17 cellular contexts compared by ENCODE assay signal in genomic region chr1:180241716-180242544, GRCh38. TPM values are rescaled to one million over a fixed set of nuclear protein-coding genes. Genes with fewer than 3 reads are reported as not detected.
DNase-seq lines count a peak whose midpoint lies in the region; ATAC-seq and TF ChIP-seq lines count a peak whose summit lies in the region.
"Had no signal": no experiment of that assay in that cellular context is flagged by ENCODE, and none has a peak within 500 bp of the region (broad histone marks: within the 10 kb centered on the region; RNA-seq: fewer than 3 reads in every experiment).

No MANE protein-coding gene starts in this region.

- no peak overlapping the region for H3K4me2 ChIP-seq in osteoblast (ENCODE audit: insufficient read depth, low read length)

- ATAC-seq in esophagus mucosa, result no peak

- no peak overlapping the region for H3K27ac ChIP-seq in osteoblast (ENCODE audit: low read depth, low read length)
- H3K27ac ChIP-seq: esophagus muscularis mucosa, upper lobe of left lung had no signal

- H3K4me3 ChIP-seq in cardiac fibroblast (replicated peaks in 1 of 2; ENCODE audit: low read depth in 2 of 2, low read length in 2 of 2) (no peak overlapping the region), osteoblast (ENCODE audit: insufficient read depth, low read length) (no peak overlapping the region)
- H3K4me3 ChIP-seq: esophagus muscularis mucosa, upper lobe of left lung had no signal

- TF ChIP-seq CTCF in cardiac fibroblast (IDR thresholded peaks at IDR 0.05; ENCODE audit: low read depth, low read length), result no peak
- TF ChIP-seq CTCF in osteoblast (IDR thresholded peaks at IDR 0.05; ENCODE audit: extremely low read depth, low read depth, low read length), result no peak

- no peaks in the 10 kb centered on the region for H3K4me1 ChIP-seq in osteoblast (ENCODE audit: insufficient read depth, low read length)

- no peaks in the 10 kb centered on the region for H3K36me3 ChIP-seq in osteoblast (ENCODE audit: insufficient read depth, low read length)
- H3K36me3 ChIP-seq: esophagus muscularis mucosa, upper lobe of left lung had no signal

- peaks cover 3% of the 10 kb centered on the region for H4K20me1 ChIP-seq in osteoblast (ENCODE audit: insufficient read depth, low read length)

- H3K79me2 ChIP-seq in osteoblast (ENCODE audit: insufficient read depth, low read length), result no peaks in the 10 kb centered on the region

- peaks cover 53% of the 10 kb centered on the region for H3K27me3 ChIP-seq in osteoblast (ENCODE audit: insufficient read depth, low read length)

- H2AFZ ChIP-seq in osteoblast (ENCODE audit: low read length), result no peak overlapping the region

- peak; percentile 59 for DNase-seq in SIG-M5 treated with dmso at 0.1 percent for 504 hours (lab: John Stamatoyannopoulos, UW; ENCODE audit: unreplicated experiment)
- no peak for DNase-seq in SIG-M5 (lab: John Stamatoyannopoulos, UW)
- DNase-seq in MV-4-11 (lab: John Stamatoyannopoulos, UW), result peak; percentile 46
- peak; percentile 28 to 33 for DNase-seq in cardiac fibroblast (ENCODE audit: low read depth in 2 of 2)
- DNase-seq in osteoblast (ENCODE audit: insufficient read length, low spot score, missing footprints), result peak; percentile 85
- no peak for DNase-seq in dedifferentiated amniotic fluid mesenchymal stem cell (ENCODE audit: extremely low spot score)
- DNase-seq in COR-L47 (lab: John Stamatoyannopoulos, UW), result no peak
- DNase-seq: activated CD4-positive, alpha-beta T cell treated with anti-CD3 and anti-CD28 coated beads, Interleukin-2, amount 50 U/mL, for 1 hour; activated naive CD4-positive, alpha-beta T cell; H9; NCI-H187; retina; SHP77; stimulated activated CD4-positive, alpha-beta T cell treated with anti-CD3 and anti-CD28 coated beads, Interleukin-15, amount 100 ng/mL, for 24 hours; upper lobe of left lung had no signal

- H3K9me3 ChIP-seq in osteoblast (ENCODE audit: low read depth, low read length), result no peaks in the 10 kb centered on the region
- H3K9me3 ChIP-seq: esophagus muscularis mucosa, upper lobe of left lung had no signal

RNA-seq across cellular contexts. Expression of gene LHX4, which starts 11.9 kb away (rescaled TPM):
- total RNA-seq in osteoblast, result not detected in 2 replicates
- total RNA-seq in esophagus mucosa, result 0.08 TPM
- total RNA-seq: esophagus muscularis mucosa had no signal

Comparison
In these comparisons a context has a peak if more than half of its experiments do, and no peak if none do; other contexts are left out.
1. DNase-seq: peak in SIG-M5 treated with dmso at 0.1 percent for 504 hours (single experiment), MV-4-11 (single experiment), cardiac fibroblast (2 of 2) and osteoblast (single experiment); none in SIG-M5 (single experiment), dedifferentiated amniotic fluid mesenchymal stem cell (single experiment) and COR-L47 (single experiment).